In genomic region chr17:1716912-1717695, GRCh38 we compare ENCODE assay signal across 1 cellular context.
TF ChIP-seq lines count a peak whose summit lies in the region.

No MANE protein-coding gene starts in this region.

TF ChIP-seq in K562, 482 proteins besides CTCF, POLR2A, EP300 and RAD21 (continued from another document and continues in another):
- TF ChIP-seq SMARCE1 (IDR thresholded peaks at IDR 0.05): no peak
- TF ChIP-seq KAT7 (CRISPR knock-in tag; IDR thresholded peaks at IDR 0.05; ENCODE audit: borderline replicate concordance): no peak
- peak; percentile 48 to 67; a peak in 1 of 4 replicates for TF ChIP-seq TBL1XR1 (IDR thresholded peaks at IDR 0.05; ENCODE audit: low read length in 2 of 2)
- TF ChIP-seq, protein P1, sequence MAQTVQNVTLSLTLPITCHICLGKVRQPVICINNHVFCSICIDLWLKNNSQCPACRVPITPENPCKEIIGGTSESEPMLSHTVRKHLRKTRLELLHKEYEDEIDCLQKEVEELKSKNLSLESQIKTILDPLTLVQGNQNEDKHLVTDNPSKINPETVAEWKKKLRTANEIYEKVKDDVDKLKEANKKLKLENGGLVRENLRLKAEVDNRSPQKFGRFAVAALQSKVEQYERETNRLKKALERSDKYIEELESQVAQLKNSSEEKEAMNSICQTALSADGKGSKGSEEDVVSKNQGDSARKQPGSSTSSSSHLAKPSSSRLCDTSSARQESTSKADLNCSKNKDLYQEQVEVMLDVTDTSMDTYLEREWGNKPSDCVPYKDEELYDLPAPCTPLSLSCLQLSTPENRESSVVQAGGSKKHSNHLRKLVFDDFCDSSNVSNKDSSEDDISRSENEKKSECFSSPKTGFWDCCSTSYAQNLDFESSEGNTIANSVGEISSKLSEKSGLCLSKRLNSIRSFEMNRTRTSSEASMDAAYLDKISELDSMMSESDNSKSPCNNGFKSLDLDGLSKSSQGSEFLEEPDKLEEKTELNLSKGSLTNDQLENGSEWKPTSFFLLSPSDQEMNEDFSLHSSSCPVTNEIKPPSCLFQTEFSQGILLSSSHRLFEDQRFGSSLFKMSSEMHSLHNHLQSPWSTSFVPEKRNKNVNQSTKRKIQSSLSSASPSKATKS (CRISPR knock-in tag; IDR thresholded peaks at IDR 0.05): no peak
- peak; percentile 52 for TF ChIP-seq LEF1 (IDR thresholded peaks at IDR 0.05)
- TF ChIP-seq PTTG1 (tag; IDR thresholded peaks at IDR 0.05; ENCODE audit: low read depth): no peak
- TF ChIP-seq, protein P2, sequence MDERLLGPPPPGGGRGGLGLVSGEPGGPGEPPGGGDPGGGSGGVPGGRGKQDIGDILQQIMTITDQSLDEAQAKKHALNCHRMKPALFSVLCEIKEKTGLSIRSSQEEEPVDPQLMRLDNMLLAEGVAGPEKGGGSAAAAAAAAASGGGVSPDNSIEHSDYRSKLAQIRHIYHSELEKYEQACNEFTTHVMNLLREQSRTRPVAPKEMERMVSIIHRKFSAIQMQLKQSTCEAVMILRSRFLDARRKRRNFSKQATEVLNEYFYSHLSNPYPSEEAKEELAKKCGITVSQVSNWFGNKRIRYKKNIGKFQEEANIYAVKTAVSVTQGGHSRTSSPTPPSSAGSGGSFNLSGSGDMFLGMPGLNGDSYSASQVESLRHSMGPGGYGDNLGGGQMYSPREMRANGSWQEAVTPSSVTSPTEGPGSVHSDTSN (CRISPR knock-in tag; IDR thresholded peaks at IDR 0.05; ENCODE audit: low read depth): no peak
- TF ChIP-seq, protein P2 (tag; conservative IDR thresholded peaks at IDR 0.05; ENCODE audit: low read depth): no peak
- TF ChIP-seq ZNF407 (IDR thresholded peaks at IDR 0.05; ENCODE audit: low read depth): no peak
- TF ChIP-seq XRCC4 (IDR thresholded peaks at IDR 0.05; ENCODE audit: extremely low read depth, insufficient read depth, insufficient read length): no peak
- no peak for TF ChIP-seq PURB (CRISPR knock-in tag; IDR thresholded peaks at IDR 0.05; ENCODE audit: low read depth)
- TF ChIP-seq CTBP1 (IDR thresholded peaks at IDR 0.05; ENCODE audit: borderline replicate concordance): no peak
- TF ChIP-seq, protein P3, sequence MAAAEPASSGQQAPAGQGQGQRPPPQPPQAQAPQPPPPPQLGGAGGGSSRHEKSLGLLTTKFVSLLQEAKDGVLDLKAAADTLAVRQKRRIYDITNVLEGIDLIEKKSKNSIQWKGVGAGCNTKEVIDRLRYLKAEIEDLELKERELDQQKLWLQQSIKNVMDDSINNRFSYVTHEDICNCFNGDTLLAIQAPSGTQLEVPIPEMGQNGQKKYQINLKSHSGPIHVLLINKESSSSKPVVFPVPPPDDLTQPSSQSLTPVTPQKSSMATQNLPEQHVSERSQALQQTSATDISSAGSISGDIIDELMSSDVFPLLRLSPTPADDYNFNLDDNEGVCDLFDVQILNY (CRISPR knock-in tag; IDR thresholded peaks at IDR 0.05): no peak
- no peak for TF ChIP-seq ZNF274 (IDR thresholded peaks at IDR 0.05; ENCODE audit: borderline replicate concordance, low read depth, low read length)
- peak; percentile 48; the same call in 1 of the 2 replicates for TF ChIP-seq KLF16 (IDR thresholded peaks at IDR 0.05)
- no peak for TF ChIP-seq ZNF347 (CRISPR knock-in tag; IDR thresholded peaks at IDR 0.05; ENCODE audit: low read depth)
- TF ChIP-seq SRSF3 (IDR thresholded peaks at IDR 0.05; ENCODE audit: insufficient read depth, low read length): no peak
- no peak for TF ChIP-seq ZNF77 (CRISPR knock-in tag; IDR thresholded peaks at IDR 0.05)
- no peak for TF ChIP-seq ZNF239 (CRISPR knock-in tag; IDR thresholded peaks at IDR 0.05)
- TF ChIP-seq YY1 (IDR thresholded peaks at IDR 0.05; ENCODE audit: borderline replicate concordance in 1 of 3, control insufficient read depth in 1 of 3, extremely low read depth in 1 of 3, insufficient read depth in 3 of 3, insufficient read length in 1 of 3, insufficient replicate concordance in 2 of 3, low read depth in 1 of 3, low read length in 2 of 3): peak in 1 of 3 experiments; percentile 34
- no peak for TF ChIP-seq CREB3L1 (IDR thresholded peaks at IDR 0.05; ENCODE audit: borderline replicate concordance, low read depth)
- no peak for TF ChIP-seq TRIM28 (IDR thresholded peaks at IDR 0.05)
- TF ChIP-seq, protein P4, sequence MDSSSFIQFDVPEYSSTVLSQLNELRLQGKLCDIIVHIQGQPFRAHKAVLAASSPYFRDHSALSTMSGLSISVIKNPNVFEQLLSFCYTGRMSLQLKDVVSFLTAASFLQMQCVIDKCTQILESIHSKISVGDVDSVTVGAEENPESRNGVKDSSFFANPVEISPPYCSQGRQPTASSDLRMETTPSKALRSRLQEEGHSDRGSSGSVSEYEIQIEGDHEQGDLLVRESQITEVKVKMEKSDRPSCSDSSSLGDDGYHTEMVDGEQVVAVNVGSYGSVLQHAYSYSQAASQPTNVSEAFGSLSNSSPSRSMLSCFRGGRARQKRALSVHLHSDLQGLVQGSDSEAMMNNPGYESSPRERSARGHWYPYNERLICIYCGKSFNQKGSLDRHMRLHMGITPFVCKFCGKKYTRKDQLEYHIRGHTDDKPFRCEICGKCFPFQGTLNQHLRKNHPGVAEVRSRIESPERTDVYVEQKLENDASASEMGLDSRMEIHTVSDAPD (CRISPR knock-in tag; IDR thresholded peaks at IDR 0.05): no peak
- no peak for TF ChIP-seq ZNF197 (CRISPR knock-in tag; IDR thresholded peaks at IDR 0.05; ENCODE audit: low read depth)
- TF ChIP-seq SNIP1 (IDR thresholded peaks at IDR 0.05; ENCODE audit: low read depth): peak; percentile 97
- TF ChIP-seq ERF (CRISPR knock-in tag; IDR thresholded peaks at IDR 0.05): no peak
- no peak for TF ChIP-seq ZNF384 (IDR thresholded peaks at IDR 0.05; ENCODE audit: low read depth, low read length)
- TF ChIP-seq NCOR1 (IDR thresholded peaks at IDR 0.05): peak; percentile 52
- no peak for TF ChIP-seq ZZZ3 (IDR thresholded peaks at IDR 0.05)
- peak; percentile 64 to 84; a peak in 3 of 4 replicates for TF ChIP-seq MNT (conservative IDR thresholded peaks at IDR 0.05)
- TF ChIP-seq, protein P5, sequence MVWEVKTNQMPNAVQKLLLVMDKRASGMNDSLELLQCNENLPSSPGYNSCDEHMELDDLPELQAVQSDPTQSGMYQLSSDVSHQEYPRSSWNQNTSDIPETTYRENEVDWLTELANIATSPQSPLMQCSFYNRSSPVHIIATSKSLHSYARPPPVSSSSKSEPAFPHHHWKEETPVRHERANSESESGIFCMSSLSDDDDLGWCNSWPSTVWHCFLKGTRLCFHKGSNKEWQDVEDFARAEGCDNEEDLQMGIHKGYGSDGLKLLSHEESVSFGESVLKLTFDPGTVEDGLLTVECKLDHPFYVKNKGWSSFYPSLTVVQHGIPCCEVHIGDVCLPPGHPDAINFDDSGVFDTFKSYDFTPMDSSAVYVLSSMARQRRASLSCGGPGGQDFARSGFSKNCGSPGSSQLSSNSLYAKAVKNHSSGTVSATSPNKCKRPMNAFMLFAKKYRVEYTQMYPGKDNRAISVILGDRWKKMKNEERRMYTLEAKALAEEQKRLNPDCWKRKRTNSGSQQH (CRISPR knock-in tag; IDR thresholded peaks at IDR 0.05): no peak
- TF ChIP-seq ZBTB17 (CRISPR knock-in tag; IDR thresholded peaks at IDR 0.05): no peak
- no peak; the same call in 1 of the 2 replicates for TF ChIP-seq ZNF589 (CRISPR knock-in tag; IDR thresholded peaks at IDR 0.05; ENCODE audit: low read depth)
- TF ChIP-seq ZNF184 (CRISPR knock-in tag; IDR thresholded peaks at IDR 0.05): no peak
- 0 out of 2 replicates have a peak, but pooled peaks have one; percentile 58 for TF ChIP-seq ETV5 (CRISPR knock-in tag; IDR thresholded peaks at IDR 0.05; ENCODE audit: low read depth)
- TF ChIP-seq JUNB (CRISPR knock-in tag; conservative IDR thresholded peaks at IDR 0.05): no peak
- TF ChIP-seq HMGN3 (IDR thresholded peaks at IDR 0.05; ENCODE audit: borderline replicate concordance, extremely low read depth, insufficient read length, low read depth, low read length): no peak
- TF ChIP-seq SP1 (CRISPR knock-in tag; IDR thresholded peaks at IDR 0.05): 0 out of 2 replicates have a peak, but pooled peaks have one; percentile 24
- TF ChIP-seq HMG20B (CRISPR knock-in tag; IDR thresholded peaks at IDR 0.05): no peak
- TF ChIP-seq ADNP (tag; IDR thresholded peaks at IDR 0.05): no peak
- no peak for TF ChIP-seq PYGO2 (tag; IDR thresholded peaks at IDR 0.05)
- peak; percentile 63 for TF ChIP-seq JUND (IDR thresholded peaks at IDR 0.05; ENCODE audit: borderline replicate concordance, low read depth, low read length)
- TF ChIP-seq JUND (tag; IDR thresholded peaks at IDR 0.05; ENCODE audit: borderline replicate concordance, low read depth, low read length): no peak; the same call in 2 of the 3 replicates
- TF ChIP-seq DNMT1 (IDR thresholded peaks at IDR 0.05): no peak
